9 cellular contexts compared by ENCODE assay signal in the genomic region with DNA sequence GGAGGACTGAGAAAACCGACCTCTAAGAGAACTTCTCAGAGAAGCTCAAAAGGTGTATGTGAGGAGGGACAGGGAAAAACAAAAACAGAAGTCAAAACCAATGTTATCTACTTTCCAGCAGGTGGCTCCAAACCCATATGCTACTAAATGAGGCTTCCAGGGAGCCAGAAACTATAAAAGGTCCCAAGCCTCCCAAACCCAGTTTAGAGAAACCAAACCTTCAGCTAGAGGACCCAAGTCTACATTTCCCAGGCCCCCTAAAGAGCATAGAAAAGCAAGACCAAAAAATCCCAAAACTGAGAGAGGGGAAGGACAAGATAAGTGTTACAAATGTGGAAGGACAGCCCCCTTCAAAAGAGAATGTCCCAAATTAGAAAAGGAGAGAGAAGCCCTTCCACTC. TPM values are rescaled to one million over a fixed set of nuclear protein-coding genes. Genes with fewer than 3 reads are reported as not detected.
DNase-seq lines count a peak whose midpoint lies in the region; ATAC-seq, FAIRE-seq and TF ChIP-seq lines count a peak whose summit lies in the region.
"Had no signal": no experiment of that assay in that cellular context is flagged by ENCODE, and none has a peak within 500 bp of the region (broad histone marks: within the 10 kb centered on the region; RNA-seq: fewer than 3 reads in every experiment).

No MANE protein-coding gene starts in this region.

- peak; percentile 59 to 69 for TF ChIP-seq RAD21 in A549 (conservative IDR thresholded peaks at IDR 0.05 in 1 of 2, IDR thresholded peaks at IDR 0.05 in 1 of 2)

- no peaks in the 10 kb centered on the region for H3K4me1 ChIP-seq in A549
- no peaks in the 10 kb centered on the region for H3K4me1 ChIP-seq in Loucy (ENCODE audit: insufficient read depth, low read length, poor library complexity, severe bottlenecking)
- H3K4me1 ChIP-seq in right atrium auricular region = peaks cover 0 to under 1% of the 10 kb centered on the region in 2 donors
- H3K4me1 ChIP-seq in stomach = peaks cover 0 to 14% (median under 1%) of the 10 kb centered on the region in 4 donors

- H3K4me3 ChIP-seq in A549 (no peak overlapping the region), Loucy (ENCODE audit: low read length, poor library complexity, severe bottlenecking) (no peak overlapping the region), right atrium auricular region (no peak overlapping the region), stomach (no peak overlapping the region)

- no peaks in the 10 kb centered on the region for H3K36me3 Mint-ChIP-seq in activated T-helper 17 cell treated with anti-CD3 and anti-CD28 coated beads, Interleukin-2, amount 50 U/mL, for 72 hours (ENCODE audit: low read depth)

- TF ChIP-seq POLR2A in A549 (IDR thresholded peaks at IDR 0.05; ENCODE audit: low read length) = no peak
- no peak for TF ChIP-seq POLR2A in stomach (IDR thresholded peaks at IDR 0.05)

- H3K4me2 ChIP-seq in A549 (no peak overlapping the region), Loucy (ENCODE audit: low read depth, low read length, poor library complexity, severe bottlenecking) (no peak overlapping the region)

- H3K27ac Mint-ChIP-seq in activated T-helper 17 cell treated with anti-CD3 and anti-CD28 coated beads, Interleukin-2, amount 50 U/mL, for 72 hours = peak overlapping the region; percentile 18

- H3K27ac ChIP-seq in A549 (no peak overlapping the region), right atrium auricular region (no peak overlapping the region), stomach (no peak overlapping the region)

- H3K79me2 ChIP-seq in Loucy (ENCODE audit: insufficient read depth, low read length) = no peaks in the 10 kb centered on the region

- TF ChIP-seq EP300 in A549 (IDR thresholded peaks at IDR 0.05) = no peak
- no peak for TF ChIP-seq EP300 in stomach (IDR thresholded peaks at IDR 0.05)

- H3K9me2 ChIP-seq in Loucy (replicated peaks; ENCODE audit: low read depth, low read length) = no peaks in the 10 kb centered on the region

- H3K27me3 Mint-ChIP-seq in activated T-helper 17 cell treated with anti-CD3 and anti-CD28 coated beads, Interleukin-2, amount 50 U/mL, for 72 hours = no peaks in the 10 kb centered on the region

- no peak overlapping the region for H3K9ac ChIP-seq in Loucy (ENCODE audit: low read depth, low read length, poor library complexity, severe bottlenecking)

- CTCF ChIA-PET in A549 (lab: Yijun Ruan, JAX) = interaction anchor here (0.6 to 4.4 kb wide), 12 partner anchors 9 to 1890 kb away, joined by 3 to 43 read pairs (median 6); a partner anchor contains a TSS

- intact Hi-C loops in stomach (cut with DNase I; ENCODE audit: low total_unique reads) = no loop called here

- H3K27me3 ChIP-seq in Loucy (ENCODE audit: insufficient read depth, low read length, poor library complexity, severe bottlenecking) = no peaks in the 10 kb centered on the region
- no peaks in the 10 kb centered on the region for H3K27me3 ChIP-seq in right atrium auricular region
- H3K27me3 ChIP-seq in stomach = no peaks in the 10 kb centered on the region

- H3K9me3 Mint-ChIP-seq in activated T-helper 17 cell treated with anti-CD3 and anti-CD28 coated beads, Interleukin-2, amount 50 U/mL, for 72 hours = no peaks in the 10 kb centered on the region

- no peaks in the 10 kb centered on the region for H4K20me1 ChIP-seq in Loucy (ENCODE audit: insufficient read depth, low read length, poor library complexity, severe bottlenecking)

- no peak overlapping the region for H2AFZ ChIP-seq in Loucy (ENCODE audit: low read length)

- ATAC-seq in A549 = peak; percentile 86; a peak in 5 of 6 replicates
- ATAC-seq in activated T-helper 17 cell treated with anti-CD3 and anti-CD28 coated beads, Interleukin-2, amount 50 U/mL, for 72 hours (replicated peaks) = no peak

- H3K4me3 Mint-ChIP-seq in activated T-helper 17 cell treated with anti-CD3 and anti-CD28 coated beads, Interleukin-2, amount 50 U/mL, for 72 hours = no peak overlapping the region

- WGBS in A549 (ENCODE audit: missing lambda C conversion rate) = 0% methylated on average over 1 of the region's 1 CpG
- WGBS in stomach, 5 donors = 2 to 12% (median 5%) methylated on average over 1 of the region's 1 CpG

- peak; percentile 48 to 53 for DNase-seq in A549 (ENCODE audit: low read depth in 1 of 2, low spot score in 1 of 2)
- DNase-seq in GM04503 (ENCODE audit: low read depth) = peak; percentile 1
- no peak for DNase-seq in right atrium auricular region (ENCODE audit: low spot score)
- DNase-seq in stomach = no peak
- no peak for DNase-seq in OCI-M2 (lab: John Stamatoyannopoulos, UW; ENCODE audit: unreplicated experiment)
- DNase-seq in NCI-H128 (lab: John Stamatoyannopoulos, UW; ENCODE audit: unreplicated experiment) = no peak

- no peaks in the 10 kb centered on the region for H3K4me1 Mint-ChIP-seq in activated T-helper 17 cell treated with anti-CD3 and anti-CD28 coated beads, Interleukin-2, amount 50 U/mL, for 72 hours

- TF ChIP-seq CTCF in A549 (IDR thresholded peaks at IDR 0.05) = peak; percentile 63
- peak; percentile 70 for TF ChIP-seq CTCF in Loucy (conservative IDR thresholded peaks at IDR 0.05; ENCODE audit: low read length)
- peak; percentile 29 to 72 for TF ChIP-seq CTCF in right atrium auricular region (IDR thresholded peaks at IDR 0.05)
- peak in 5 of 7 experiments; percentile 32 to 50 (median 36) for TF ChIP-seq CTCF in stomach (IDR thresholded peaks at IDR 0.05)

- POLR2A ChIA-PET in A549 (lab: Yijun Ruan, JAX) = no interaction called here

- no peaks in the 10 kb centered on the region for H3F3A ChIP-seq in Loucy (ENCODE audit: low read depth)

- no peak for FAIRE-seq in A549 (lab: Jason Lieb, UNC)

- H3K9me3 ChIP-seq in A549 (no peaks in the 10 kb centered on the region), Loucy (ENCODE audit: insufficient read depth, low read depth, low read length) (no peaks in the 10 kb centered on the region), right atrium auricular region (no peaks in the 10 kb centered on the region), stomach (no peaks in the 10 kb centered on the region)

- H3K36me3 ChIP-seq in Loucy (ENCODE audit: insufficient read depth, low read length) = no peaks in the 10 kb centered on the region
- no peaks in the 10 kb centered on the region for H3K36me3 ChIP-seq in right atrium auricular region
- peaks cover 0 to 15% (median 3%) of the 10 kb centered on the region in 4 donors for H3K36me3 ChIP-seq in stomach

TF ChIP-seq in A549, 52 proteins besides CTCF, POLR2A, EP300 and RAD21 (continues in another document):
- TF ChIP-seq ZFP36 (IDR thresholded peaks at IDR 0.05; ENCODE audit: borderline replicate concordance, partially characterized antibody) (no peak), CBX8 (IDR thresholded peaks at IDR 0.05) (no peak)

RNA-seq across cellular contexts. Expression of a gene that starts 3.7 kb away (rescaled TPM):
- not detected in 2 replicates for polyA plus RNA-seq in A549 (2011; rRNA removed)
- not detected in 2 replicates for polyA plus RNA-seq in A549 (2012; cell fraction: cytosol; rRNA removed)
- not detected in 2 replicates for polyA plus RNA-seq in A549 (2012; cell fraction: nucleus; rRNA removed)
- not detected in 3 replicates for polyA plus RNA-seq in A549 (2017; fragmentation: RNase III; extraction: RNeasy Plus Mini Kit Qiagen cat#74134 plus additional on column Dnase treatment)
- not detected in 2 replicates for polyA minus RNA-seq in A549 (2011; rRNA and poly(A)+ RNA removed)
- total RNA-seq in activated T-helper 17 cell treated with anti-CD3 and anti-CD28 coated beads, Interleukin-2, amount 50 U/mL, for 72 hours = not detected
- total RNA-seq in right atrium auricular region = 10 to 100 TPM; 16.1 to 25.4 TPM
- total RNA-seq in stomach = 1 to 10 TPM in 1 of 5 donors, under 1 TPM in 1, not detected in 3; 0.55 to 8.7 TPM
- polyA plus RNA-seq in stomach = 1 to 10 TPM in 1 of 3 donors, under 1 TPM in 1, not detected in 1; 0.43 to 1.5 TPM
- total RNA-seq: subcutaneous adipose tissue had no signal

RNA-seq across cellular contexts. Expression of a gene that starts 12.4 kb away (rescaled TPM):
- polyA plus RNA-seq in A549 (2011; rRNA removed) = 0.23 and 0.28 TPM in 2 replicates
- polyA plus RNA-seq in A549 (2012; cell fraction: cytosol; rRNA removed) = not detected in 2 replicates
- polyA plus RNA-seq in A549 (2012; cell fraction: nucleus; rRNA removed) = 0.15 and 0.22 TPM in 2 replicates
- not detected in 3 replicates for polyA plus RNA-seq in A549 (2017; fragmentation: RNase III; extraction: RNeasy Plus Mini Kit Qiagen cat#74134 plus additional on column Dnase treatment)
- polyA minus RNA-seq in A549 (2011; rRNA and poly(A)+ RNA removed) = 1.3 TPM in 1 of 2 replicates, not detected in the other
- total RNA-seq in activated T-helper 17 cell treated with anti-CD3 and anti-CD28 coated beads, Interleukin-2, amount 50 U/mL, for 72 hours = not detected
- total RNA-seq in right atrium auricular region = 1,000 to 10,000 TPM in 1 of 2 donors, 10 to 100 TPM in 1; 52.7 to 1,105 TPM
- total RNA-seq in stomach = 1 to 10 TPM in 2 of 5 donors, not detected in 3; 3.3 to 8.8 TPM
- polyA plus RNA-seq in stomach = 1 to 10 TPM; 1.6 to 8.0 (median 2.9) TPM

RNA-seq across cellular contexts. Expression of a gene that starts 26.7 kb away (rescaled TPM):
- 22.7 and 32.7 TPM in 2 replicates for polyA plus RNA-seq in A549 (2011; rRNA removed)
- polyA plus RNA-seq in A549 (2012; cell fraction: cytosol; rRNA removed) = 10.2 and 11.4 TPM in 2 replicates
- polyA plus RNA-seq in A549 (2012; cell fraction: nucleus; rRNA removed) = 5.7 and 7.7 TPM in 2 replicates
- polyA plus RNA-seq in A549 (2017; fragmentation: RNase III; extraction: RNeasy Plus Mini Kit Qiagen cat#74134 plus additional on column Dnase treatment) = 15.7 to 17.9 TPM (median 16.4 TPM) in 3 replicates
- 6.9 and 7.3 TPM in 2 replicates for polyA minus RNA-seq in A549 (2011; rRNA and poly(A)+ RNA removed)
- total RNA-seq in activated T-helper 17 cell treated with anti-CD3 and anti-CD28 coated beads, Interleukin-2, amount 50 U/mL, for 72 hours = 10 to 100 TPM; 17.9 to 18.9 TPM
- total RNA-seq in right atrium auricular region = 1 to 10 TPM; 3.9 to 7.0 TPM
- total RNA-seq in stomach = 10 to 100 TPM in 2 of 5 donors, 1 to 10 TPM in 2, under 1 TPM in 1; 0.87 to 23.3 (median 4.5) TPM
- 1 to 10 TPM; 6.4 to 8.0 (median 6.7) TPM for polyA plus RNA-seq in stomach

RNA-seq across cellular contexts. Expression of a gene that starts 26.9 kb away (rescaled TPM):
- polyA plus RNA-seq in A549 (2011; rRNA removed) (37.4 and 41.9 TPM in 2 replicates), A549 (2017; fragmentation: RNase III; extraction: RNeasy Plus Mini Kit Qiagen cat#74134 plus additional on column Dnase treatment) (72.8 to 85.4 TPM (median 80.6 TPM) in 3 replicates), stomach (10 to 100 TPM; 21.4 to 35.9 (median 24.8) TPM)
- 55.6 and 57.2 TPM in 2 replicates for polyA plus RNA-seq in A549 (2012; cell fraction: cytosol; rRNA removed)
- 191 and 225 TPM in 2 replicates for polyA plus RNA-seq in A549 (2012; cell fraction: nucleus; rRNA removed)
- polyA minus RNA-seq in A549 (2011; rRNA and poly(A)+ RNA removed) = 76.9 and 87.2 TPM in 2 replicates
- 10 to 100 TPM; 96.7 to 99.2 TPM for total RNA-seq in activated T-helper 17 cell treated with anti-CD3 and anti-CD28 coated beads, Interleukin-2, amount 50 U/mL, for 72 hours
- total RNA-seq in right atrium auricular region (10 to 100 TPM; 34.4 to 41.6 TPM), stomach (100 to 1,000 TPM in 1 of 5 donors, 10 to 100 TPM in 4; 11.1 to 153 (median 58.9) TPM)

RNA-seq across cellular contexts. Expression of a gene that starts 58.2 kb away (rescaled TPM):
- polyA plus RNA-seq in A549 (2011; rRNA removed) (10.1 and 13.2 TPM in 2 replicates), A549 (2017; fragmentation: RNase III; extraction: RNeasy Plus Mini Kit Qiagen cat#74134 plus additional on column Dnase treatment) (9.7 to 11.0 TPM (median 10.5 TPM) in 3 replicates), stomach (1 to 10 TPM; 2.7 to 6.0 (median 3.6) TPM)
- polyA plus RNA-seq in A549 (2012; cell fraction: cytosol; rRNA removed) = 13.3 and 13.6 TPM in 2 replicates
- polyA plus RNA-seq in A549 (2012; cell fraction: nucleus; rRNA removed) = 13.3 and 13.4 TPM in 2 replicates
- polyA minus RNA-seq in A549 (2011; rRNA and poly(A)+ RNA removed) = 8.7 and 9.9 TPM in 2 replicates
- total RNA-seq in activated T-helper 17 cell treated with anti-CD3 and anti-CD28 coated beads, Interleukin-2, amount 50 U/mL, for 72 hours = 10 to 100 TPM; 14.9 to 22.1 TPM
- total RNA-seq in right atrium auricular region (10 to 100 TPM; 39.4 to 52.0 TPM), stomach (1 to 10 TPM in 4 of 5 donors, not detected in 1; 1.2 to 4.5 (median 3.8) TPM)

Comparison
In these comparisons a context has a peak if more than half of its experiments do, and no peak if none do; other contexts are left out.
1. DNase-seq: peak in A549 (2 of 2) and GM04503 (single experiment); none in right atrium auricular region (single experiment), stomach (single experiment), OCI-M2 (single experiment) and NCI-H128 (single experiment).
2. RNA of a gene that starts 12.4 kb away (total RNA-seq): 52.7 to 1,105 TPM in right atrium auricular region; not detected in activated T-helper 17 cell treated with anti-CD3 and anti-CD28 coated beads, Interleukin-2, amount 50 U/mL, for 72 hours and 3.3 to 8.8 TPM in stomach; every median in the first group is over 4 times any median in the second.
3. Peak in every context shown above with its lines, with median percentiles within 50 percentile points of each other: CTCF ChIP-seq.